8 cellular contexts compared by ENCODE assay signal in genomic region chr20:56358600-56359211, GRCh38. TPM values are rescaled to one million over a fixed set of nuclear protein-coding genes. Genes with fewer than 3 reads are reported as not detected.
DNase-seq lines count a peak whose midpoint lies in the region; ATAC-seq and TF ChIP-seq lines count a peak whose summit lies in the region.

A gene with protein sequence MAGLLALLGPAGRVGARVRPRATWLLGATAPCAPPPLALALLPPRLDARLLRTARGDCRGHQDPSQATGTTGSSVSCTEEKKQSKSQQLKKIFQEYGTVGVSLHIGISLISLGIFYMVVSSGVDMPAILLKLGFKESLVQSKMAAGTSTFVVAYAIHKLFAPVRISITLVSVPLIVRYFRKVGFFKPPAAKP (plus strand): TSS chr20:56358974. CDS start chr20:56359006, 32 bp downstream.

- peak; percentile 99 for ATAC-seq in GM21825 (IDR thresholded peaks at IDR 0.05; ENCODE audit: unreplicated experiment)
- ATAC-seq in stimulated activated naive CD8-positive, alpha-beta T cell treated with anti-CD3 and anti-CD28 coated beads, Interleukin-15, Interleukin-2, amounts not matched to agents 100 U/mL and 50 U/mL, for 24 hours: peak; percentile 99

- H2AFZ ChIP-seq in Karpas-422 (ENCODE audit: low read length): no peak within 1 kb of the TSS

- H3K27me3 ChIP-seq in Karpas-422 (ENCODE audit: low read length): no peaks in the 10 kb centered on the region

- H3K9me3 Mint-ChIP-seq in nephron: no peaks in the 10 kb centered on the region

- no peaks in the 10 kb centered on the region for H3K9me3 ChIP-seq in Karpas-422 (ENCODE audit: low read length)

- POLR2A ChIA-PET in RWPE1 (lab: Yijun Ruan, JAX; ENCODE audit: low non-redundant PET): interaction anchor here (0.6 to 0.9 kb wide), 2 partner anchors 16 to 93 kb away, joined by 3 to 7 read pairs; no protein-coding TSS in a partner anchor

- no peaks in the 10 kb centered on the region for H3K79me2 ChIP-seq in Karpas-422 (ENCODE audit: low read length)

- H3K27me3 Mint-ChIP-seq in nephron (ENCODE audit: low read depth): peaks cover 11% of the 10 kb centered on the region

- H3K27ac Mint-ChIP-seq in nephron: peak within 1 kb of the TSS; percentile 91 to 94 (median 93)

- 0 out of 2 replicates have a peak, but pooled peaks cover 3% of the 10 kb centered on the region for H4K20me1 ChIP-seq in Karpas-422 (ENCODE audit: insufficient read depth, low read depth, low read length)

- H3K4me3 Mint-ChIP-seq in nephron: peak within 1 kb of the TSS; percentile 91 to 98 (median 96)

- TF ChIP-seq CTCF in RWPE1 (conservative IDR thresholded peaks at IDR 0.05; ENCODE audit: low read depth): no peak
- TF ChIP-seq CTCF in fibroblast of the aortic adventitia (IDR thresholded peaks at IDR 0.05; ENCODE audit: insufficient read depth, low read length): no peak
- TF ChIP-seq CTCF in nephron (IDR thresholded peaks at IDR 0.05; ENCODE audit: unreplicated experiment in 3 of 3): no peak

- no peaks in the 10 kb centered on the region for H3K9me2 ChIP-seq in Karpas-422 (replicated peaks; ENCODE audit: insufficient read depth, low read length)

- DNase-seq in DMS53 (lab: John Stamatoyannopoulos, UW) (peak; percentile 94), Karpas-422 (peak; percentile 79), RWPE1 (ENCODE audit: low spot score) (peak; percentile 99), activated gamma-delta T cell (lab: John Stamatoyannopoulos, UW) (peak; percentile 69), fibroblast of the aortic adventitia (ENCODE audit: low read depth) (peak; percentile 80)
- DNase-seq in stimulated activated naive CD8-positive, alpha-beta T cell treated with anti-CD3 and anti-CD28 coated beads, Interleukin-15, Interleukin-2, amounts not matched to agents 100 U/mL and 50 U/mL, for 24 hours: peak; percentile 88

- no peaks in the 10 kb centered on the region; the same call in 1 of the 2 replicates for H3K4me1 ChIP-seq in Karpas-422 (ENCODE audit: low read length)

- H3K36me3 ChIP-seq in Karpas-422 (ENCODE audit: insufficient read depth, low read length): no peaks in the 10 kb centered on the region

- H3K27ac ChIP-seq in Karpas-422 (ENCODE audit: low read length) (no peak within 1 kb of the TSS), RWPE1 (peak within 1 kb of the TSS; percentile 96)

- H3K36me3 Mint-ChIP-seq in nephron (ENCODE audit: low read depth): no peaks in the 10 kb centered on the region

- H3K4me3 ChIP-seq in Karpas-422 (ENCODE audit: low read length) (no peak within 1 kb of the TSS), fibroblast of the aortic adventitia (ENCODE audit: low read depth, low read length) (peak within 1 kb of the TSS; percentile 90)

- peaks cover 32% of the 10 kb centered on the region for H3K4me1 Mint-ChIP-seq in nephron

- H3K9ac ChIP-seq in Karpas-422 (ENCODE audit: low read length): no peak within 1 kb of the TSS

- CTCF ChIA-PET in RWPE1 (lab: Yijun Ruan, JAX): interaction anchor here (0.6 to 1.3 kb wide), 5 partner anchors 15 to 261 kb away, joined by 3 to 6 read pairs (median 3); partner anchors contain the start of genes AURKA and CSTF1

- no peak within 1 kb of the TSS for H3K4me2 ChIP-seq in Karpas-422 (ENCODE audit: low read depth, low read length, poor library complexity, severe bottlenecking)

RNA-seq across cellular contexts. Expression of the gene that starts here (rescaled TPM):
- total RNA-seq in Karpas-422 (2014; rRNA removed; shearing (Covaris generic); ENCODE audit: low replicate concordance): not detected in 2 replicates
- 53.3 and 56.1 TPM in 2 replicates for total RNA-seq in fibroblast of the aortic adventitia (ENCODE audit: low replicate concordance)

Comparison
In these comparisons a context has a peak if more than half of its experiments do, and no peak if none do; other contexts are left out.
1. RNA of the gene that starts here (total RNA-seq): 53.3 to 56.1 TPM in fibroblast of the aortic adventitia; not detected in Karpas-422; every median in the first group is over 10 times any median in the second.
2. Peak in DNase-seq in Karpas-422; RNA of the gene not detected or under 1 TPM.
3. Peak in every context shown above with its lines, with median percentiles within 50 percentile points of each other: DNase-seq.